13 cellular contexts compared by ENCODE assay signal in genomic region chr1:116950497-116951174, GRCh38. TPM values are rescaled to one million over a fixed set of nuclear protein-coding genes. Genes with fewer than 3 reads are reported as not detected.
DNase-seq lines count a peak whose midpoint lies in the region; ATAC-seq and TF ChIP-seq lines count a peak whose summit lies in the region.
"Had no signal": no experiment of that assay in that cellular context is flagged by ENCODE, and none has a peak within 500 bp of the region (broad histone marks: within the 10 kb centered on the region; RNA-seq: fewer than 3 reads in every experiment).

No MANE protein-coding gene starts in this region.

- H3K36me3 Mint-ChIP-seq in T-helper 17 cell (ENCODE audit: low read depth): peaks cover 2% of the 10 kb centered on the region

- no peak for TF ChIP-seq POLR2A in stomach (IDR thresholded peaks at IDR 0.05)

- no peaks in the 10 kb centered on the region for H3K79me2 ChIP-seq in mesendoderm (ENCODE audit: control insufficient read depth, insufficient read depth, low read length)

- no peak overlapping the region for H3K4ac ChIP-seq in mesendoderm (ENCODE audit: low read depth, low read length)

- H3K79me1 ChIP-seq in mesendoderm (ENCODE audit: low read length): no peaks in the 10 kb centered on the region

- no peaks in the 10 kb centered on the region for H3K27me3 Mint-ChIP-seq in T-helper 17 cell

- no peak overlapping the region for H2BK120ac ChIP-seq in mesendoderm (ENCODE audit: low read depth, low read length)

- H3K36me3 ChIP-seq in mesendoderm (ENCODE audit: control insufficient read depth, insufficient read depth, low read length): peaks cover 1% of the 10 kb centered on the region
- peaks cover 0 to 43% (median 33%) of the 10 kb centered on the region in 4 donors for H3K36me3 ChIP-seq in stomach
- H3K36me3 ChIP-seq: BLaER1, neutrophil had no signal

- no peak overlapping the region for H4K5ac ChIP-seq in mesendoderm (ENCODE audit: low read length)

- H2AK5ac ChIP-seq in mesendoderm (ENCODE audit: low read length): no peak overlapping the region

- TF ChIP-seq CTCF in stomach (IDR thresholded peaks at IDR 0.05): no peak
- no peak for TF ChIP-seq CTCF in GM10266 (IDR thresholded peaks at IDR 0.05; ENCODE audit: control insufficient read depth, insufficient read depth, low read depth, missing control alignments)

- no peak overlapping the region for H3K23ac ChIP-seq in mesendoderm (ENCODE audit: low read length)

- H3K4me3 Mint-ChIP-seq in T-helper 17 cell: no peak overlapping the region
- H3K4me3 Mint-ChIP-seq: activated T-cell treated with anti-CD3 and anti-CD28 coated beads, Interleukin-2, amount 50 U/mL, for 72 hours had no signal

- WGBS in mesendoderm (ENCODE audit: extremely low coverage, insufficient coverage, low lambda C conversion rate): no CpG with 5 or more reads among the region's 11 CpGs
- 62 to 80% (median 72%) methylated on average over 11 of the region's 11 CpGs for WGBS in stomach, 5 donors

- H3K56ac ChIP-seq in mesendoderm (ENCODE audit: low read length): peak overlapping the region; percentile 8

- H3K9me3 ChIP-seq in T-helper 17 cell (ENCODE audit: control insufficient read depth, low read length, poor library complexity, severe bottlenecking) (no peaks in the 10 kb centered on the region), stomach (no peaks in the 10 kb centered on the region)
- H3K9me3 ChIP-seq: BLaER1, neutrophil had no signal

- ATAC-seq in T-helper 17 cell: no peak
- ATAC-seq: activated T-cell treated with anti-CD3 and anti-CD28 coated beads, Interleukin-2, amount 50 U/mL, for 72 hours had no signal

- no peak overlapping the region for H3K27ac ChIP-seq in mesendoderm (ENCODE audit: low read depth, low read length)
- peak overlapping the region in 4 of 5 donors; percentile 9 to 67 (median 40) for H3K27ac ChIP-seq in stomach
- H3K27ac ChIP-seq: BLaER1, neutrophil had no signal

- peaks cover 9% of the 10 kb centered on the region for H3K4me1 Mint-ChIP-seq in T-helper 17 cell

- H4K8ac ChIP-seq in mesendoderm (ENCODE audit: low read depth, low read length): no peak overlapping the region

- H3K9ac ChIP-seq in mesendoderm (ENCODE audit: low read length): no peak overlapping the region
- H3K9ac ChIP-seq: BLaER1 had no signal

- TF ChIP-seq EP300 in stomach (IDR thresholded peaks at IDR 0.05): no peak

- intact Hi-C loops in stomach (cut with DNase I; ENCODE audit: low total_unique reads): no loop called here

- H3K27ac Mint-ChIP-seq in T-helper 17 cell: peak overlapping the region; percentile 86
- H3K27ac Mint-ChIP-seq: activated T-cell treated with anti-CD3 and anti-CD28 coated beads, Interleukin-2, amount 50 U/mL, for 72 hours had no signal

- DNase-seq in T-helper 17 cell: no peak
- DNase-seq in fibroblast of gingiva (ENCODE audit: low read depth): peak; percentile 11
- DNase-seq in mesendoderm: peak; percentile 64
- no peak for DNase-seq in stomach
- DNase-seq in NCI-H1417 (lab: John Stamatoyannopoulos, UW): no peak
- DNase-seq in GM10266 (ENCODE audit: extremely low spot score): no peak
- DNase-seq in DMS153 (lab: John Stamatoyannopoulos, UW): no peak
- DNase-seq in central memory CD4-positive, alpha-beta T cell: no peak
- DNase-seq: activated CD4-positive, alpha-beta T cell treated with anti-CD3 and anti-CD28 coated beads for 4 hours; activated T-cell treated with anti-CD3 and anti-CD28 coated beads, Interleukin-2, amount 50 U/mL, for 72 hours; OCI-M1 had no signal

- H3K18ac ChIP-seq in mesendoderm (ENCODE audit: low read length): no peak overlapping the region

- no peak overlapping the region for H2BK15ac ChIP-seq in mesendoderm (replicated peaks; ENCODE audit: low read depth)

- no peak overlapping the region for H2BK5ac ChIP-seq in mesendoderm (ENCODE audit: low read length)

- no peak overlapping the region for H3K4me2 ChIP-seq in mesendoderm (ENCODE audit: low read length)
- H3K4me2 ChIP-seq: BLaER1 had no signal

- no peak overlapping the region for H3K4me3 ChIP-seq in mesendoderm (ENCODE audit: low read length)
- no peak overlapping the region for H3K4me3 ChIP-seq in stomach
- H3K4me3 ChIP-seq: BLaER1 had no signal

- peaks cover 6% of the 10 kb centered on the region for H3K4me1 ChIP-seq in mesendoderm (ENCODE audit: control insufficient read depth, low read depth, low read length)
- H3K4me1 ChIP-seq in stomach: peaks cover 0 to 44% (median 11%) of the 10 kb centered on the region in 4 donors
- H3K4me1 ChIP-seq: BLaER1 had no signal

- H3K27me3 ChIP-seq in mesendoderm (ENCODE audit: insufficient read depth, low read length, poor library complexity) (no peaks in the 10 kb centered on the region), stomach (no peaks in the 10 kb centered on the region)
- H3K27me3 ChIP-seq: BLaER1, neutrophil had no signal

RNA-seq across cellular contexts. Expression of gene PTGFRN, which starts 40.9 kb away (rescaled TPM):
- 1 to 10 TPM in 1 of 2 donors, under 1 TPM in 1; 0.94 to 1.3 TPM for total RNA-seq in T-helper 17 cell
- polyA plus RNA-seq in mesendoderm (2013, experiment 1 of 2): 49.3 TPM
- 46.6 TPM for polyA plus RNA-seq in mesendoderm (2013, experiment 2 of 2)
- total RNA-seq in stomach: 10 to 100 TPM; 30.9 to 66.6 (median 47.2) TPM
- 10 to 100 TPM in 1 of 3 donors, 1 to 10 TPM in 2; 3.8 to 42.9 (median 9.7) TPM for polyA plus RNA-seq in stomach

RNA-seq across cellular contexts. Expression of gene CD101, which starts 50.9 kb away (rescaled TPM):
- 1 to 10 TPM; 1.9 to 5.7 TPM for total RNA-seq in T-helper 17 cell
- 1.3 TPM for polyA plus RNA-seq in mesendoderm (2013, experiment 1 of 2)
- polyA plus RNA-seq in mesendoderm (2013, experiment 2 of 2): 1.7 TPM
- total RNA-seq in stomach: 1 to 10 TPM in 3 of 5 donors, under 1 TPM in 1, not detected in 1; 0.45 to 8.8 (median 2.0) TPM
- 1 to 10 TPM in 2 of 3 donors, not detected in 1; 1.4 to 1.9 TPM for polyA plus RNA-seq in stomach

Comparison
In these comparisons a context has a peak if more than half of its experiments do, and no peak if none do; other contexts are left out.
1. DNase-seq: peak in fibroblast of gingiva (single experiment) and mesendoderm (single experiment); none in T-helper 17 cell (0 of 3), stomach (single experiment), NCI-H1417 (0 of 3), GM10266 (single experiment), DMS153 (single experiment) and central memory CD4-positive, alpha-beta T cell (single experiment).
2. RNA of gene PTGFRN, which starts 40.9 kb away (total RNA-seq): 30.9 to 66.6 TPM in stomach; 0.94 to 1.3 TPM in T-helper 17 cell; every median in the first group is over 10 times any median in the second.